ENCODE assay signal across 1 cellular context in the genomic region with DNA sequence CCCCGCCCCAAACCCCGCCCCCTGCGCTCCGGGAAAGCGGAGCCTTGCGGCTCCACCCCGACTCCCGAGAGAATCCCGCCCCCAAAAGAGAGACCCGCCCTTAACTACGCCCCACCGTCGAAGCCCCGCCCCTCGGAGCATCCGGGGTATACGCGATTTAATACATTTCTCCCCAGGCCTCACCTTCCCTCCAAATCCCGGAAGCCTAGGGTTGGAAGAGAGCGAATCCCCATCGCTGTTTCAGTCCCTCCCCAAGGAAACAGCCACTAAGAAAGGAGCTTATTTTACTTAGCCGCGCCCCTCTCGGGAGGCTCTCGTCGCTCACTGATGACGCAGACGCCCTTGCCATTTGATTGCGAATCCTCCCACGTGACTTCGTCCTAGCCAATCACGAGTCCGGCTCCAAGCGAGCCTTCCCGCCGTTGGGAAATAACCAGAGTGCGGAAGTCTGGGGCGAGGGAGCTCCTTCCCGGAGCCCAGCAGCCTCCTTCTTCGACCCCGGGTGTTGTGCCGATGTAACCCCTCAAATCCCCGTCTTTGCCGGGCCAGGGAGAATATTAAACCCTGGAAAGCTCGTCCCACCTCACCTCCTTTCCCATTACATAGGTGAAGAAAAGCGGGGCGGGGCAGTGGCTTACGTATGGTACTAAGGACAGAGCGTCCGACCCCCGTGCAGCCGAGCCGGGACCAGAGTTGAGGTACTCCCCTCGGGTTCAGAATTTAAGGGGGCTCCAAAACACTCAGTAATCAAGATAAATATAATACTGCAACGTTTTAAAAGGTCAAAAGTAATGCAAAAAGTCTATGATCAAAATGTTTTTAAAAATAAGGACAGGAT.
TF ChIP-seq lines count a peak whose summit lies in the region.

No MANE protein-coding gene starts in this region.

TF ChIP-seq in K562, 482 proteins besides CTCF, POLR2A, EP300 and RAD21 (continued from another document and continues in another):
- TF ChIP-seq, protein P1, sequence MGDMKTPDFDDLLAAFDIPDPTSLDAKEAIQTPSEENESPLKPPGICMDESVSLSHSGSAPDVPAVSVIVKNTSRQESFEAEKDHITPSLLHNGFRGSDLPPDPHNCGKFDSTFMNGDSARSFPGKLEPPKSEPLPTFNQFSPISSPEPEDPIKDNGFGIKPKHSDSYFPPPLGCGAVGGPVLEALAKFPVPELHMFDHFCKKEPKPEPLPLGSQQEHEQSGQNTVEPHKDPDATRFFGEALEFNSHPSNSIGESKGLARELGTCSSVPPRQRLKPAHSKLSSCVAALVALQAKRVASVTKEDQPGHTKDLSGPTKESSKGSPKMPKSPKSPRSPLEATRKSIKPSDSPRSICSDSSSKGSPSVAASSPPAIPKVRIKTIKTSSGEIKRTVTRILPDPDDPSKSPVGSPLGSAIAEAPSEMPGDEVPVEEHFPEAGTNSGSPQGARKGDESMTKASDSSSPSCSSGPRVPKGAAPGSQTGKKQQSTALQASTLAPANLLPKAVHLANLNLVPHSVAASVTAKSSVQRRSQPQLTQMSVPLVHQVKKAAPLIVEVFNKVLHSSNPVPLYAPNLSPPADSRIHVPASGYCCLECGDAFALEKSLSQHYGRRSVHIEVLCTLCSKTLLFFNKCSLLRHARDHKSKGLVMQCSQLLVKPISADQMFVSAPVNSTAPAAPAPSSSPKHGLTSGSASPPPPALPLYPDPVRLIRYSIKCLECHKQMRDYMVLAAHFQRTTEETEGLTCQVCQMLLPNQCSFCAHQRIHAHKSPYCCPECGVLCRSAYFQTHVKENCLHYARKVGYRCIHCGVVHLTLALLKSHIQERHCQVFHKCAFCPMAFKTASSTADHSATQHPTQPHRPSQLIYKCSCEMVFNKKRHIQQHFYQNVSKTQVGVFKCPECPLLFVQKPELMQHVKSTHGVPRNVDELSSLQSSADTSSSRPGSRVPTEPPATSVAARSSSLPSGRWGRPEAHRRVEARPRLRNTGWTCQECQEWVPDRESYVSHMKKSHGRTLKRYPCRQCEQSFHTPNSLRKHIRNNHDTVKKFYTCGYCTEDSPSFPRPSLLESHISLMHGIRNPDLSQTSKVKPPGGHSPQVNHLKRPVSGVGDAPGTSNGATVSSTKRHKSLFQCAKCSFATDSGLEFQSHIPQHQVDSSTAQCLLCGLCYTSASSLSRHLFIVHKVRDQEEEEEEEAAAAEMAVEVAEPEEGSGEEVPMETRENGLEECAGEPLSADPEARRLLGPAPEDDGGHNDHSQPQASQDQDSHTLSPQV (IDR thresholded peaks at IDR 0.05): no peak; the same call in none of the 2 replicates
- TF ChIP-seq NRF1 (conservative IDR thresholded peaks at IDR 0.05 in 1 of 2, IDR thresholded peaks at IDR 0.05 in 1 of 2) (peak in 1 of 2 experiments; percentile 50; a peak in 2 of 4 replicates), ZBTB49 (CRISPR knock-in tag; IDR thresholded peaks at IDR 0.05; ENCODE audit: borderline replicate concordance) (no peak), ZNF707 (CRISPR knock-in tag; conservative IDR thresholded peaks at IDR 0.05) (no peak), ARID3A (IDR thresholded peaks at IDR 0.05; ENCODE audit: borderline replicate concordance, low read depth, low read length) (no peak), SREBF2 (CRISPR knock-in tag; IDR thresholded peaks at IDR 0.05) (no peak), YBX1 (IDR thresholded peaks at IDR 0.05) (no peak), MCM7 (IDR thresholded peaks at IDR 0.05) (no peak), NR2C2 (CRISPR knock-in tag; IDR thresholded peaks at IDR 0.05) (0 out of 2 replicates have a peak, but pooled peaks have one; percentile 38), NR2C2 (tag; IDR thresholded peaks at IDR 0.05) (peak; percentile 57), TFAM (CRISPR knock-in tag; conservative IDR thresholded peaks at IDR 0.05) (no peak), ZNF830 (CRISPR knock-in tag; IDR thresholded peaks at IDR 0.05) (no peak), MTA1 (IDR thresholded peaks at IDR 0.05; ENCODE audit: borderline replicate concordance) (peak; percentile 100), HDAC2 (IDR thresholded peaks at IDR 0.05) (peak; percentile 18; the same call in 1 of the 2 replicates), ZNF134 (CRISPR knock-in tag; conservative IDR thresholded peaks at IDR 0.05) (no peak), VEZF1 (CRISPR knock-in tag; IDR thresholded peaks at IDR 0.05) (peak; percentile 65), ZNF277 (CRISPR knock-in tag; IDR thresholded peaks at IDR 0.05; ENCODE audit: borderline replicate concordance) (no peak), ZNF324 (CRISPR knock-in tag; IDR thresholded peaks at IDR 0.05) (no peak), GTF2A2 (tag; IDR thresholded peaks at IDR 0.05) (no peak), NFE2L1 (tag; IDR thresholded peaks at IDR 0.05; ENCODE audit: borderline replicate concordance, low read depth) (no peak), ATF1 (CRISPR knock-in tag; IDR thresholded peaks at IDR 0.05) (peak; percentile 91), ATF1 (tag; IDR thresholded peaks at IDR 0.05) (peak; percentile 99), CBFB (CRISPR knock-in tag; IDR thresholded peaks at IDR 0.05) (no peak), ZKSCAN3 (CRISPR knock-in tag; IDR thresholded peaks at IDR 0.05) (no peak), E2F8 (IDR thresholded peaks at IDR 0.05; ENCODE audit: low read depth, partially characterized antibody) (peak; percentile 96), POU5F1 (IDR thresholded peaks at IDR 0.05; ENCODE audit: borderline replicate concordance, low read depth, low read length, partially characterized antibody) (no peak), SRSF7 (optimal IDR thresholded peaks at IDR 0.05; ENCODE audit: low read depth, low read length) (no peak), GTF2F1 (IDR thresholded peaks at IDR 0.05; ENCODE audit: low read depth, low read length) (peak; percentile 29; the same call in 1 of the 2 replicates), ZNF696 (CRISPR knock-in tag; conservative IDR thresholded peaks at IDR 0.05) (no peak)
- TF ChIP-seq, protein P2, sequence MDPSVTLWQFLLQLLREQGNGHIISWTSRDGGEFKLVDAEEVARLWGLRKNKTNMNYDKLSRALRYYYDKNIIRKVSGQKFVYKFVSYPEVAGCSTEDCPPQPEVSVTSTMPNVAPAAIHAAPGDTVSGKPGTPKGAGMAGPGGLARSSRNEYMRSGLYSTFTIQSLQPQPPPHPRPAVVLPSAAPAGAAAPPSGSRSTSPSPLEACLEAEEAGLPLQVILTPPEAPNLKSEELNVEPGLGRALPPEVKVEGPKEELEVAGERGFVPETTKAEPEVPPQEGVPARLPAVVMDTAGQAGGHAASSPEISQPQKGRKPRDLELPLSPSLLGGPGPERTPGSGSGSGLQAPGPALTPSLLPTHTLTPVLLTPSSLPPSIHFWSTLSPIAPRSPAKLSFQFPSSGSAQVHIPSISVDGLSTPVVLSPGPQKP (CRISPR knock-in tag; IDR thresholded peaks at IDR 0.05): no peak
- TF ChIP-seq, protein P3, sequence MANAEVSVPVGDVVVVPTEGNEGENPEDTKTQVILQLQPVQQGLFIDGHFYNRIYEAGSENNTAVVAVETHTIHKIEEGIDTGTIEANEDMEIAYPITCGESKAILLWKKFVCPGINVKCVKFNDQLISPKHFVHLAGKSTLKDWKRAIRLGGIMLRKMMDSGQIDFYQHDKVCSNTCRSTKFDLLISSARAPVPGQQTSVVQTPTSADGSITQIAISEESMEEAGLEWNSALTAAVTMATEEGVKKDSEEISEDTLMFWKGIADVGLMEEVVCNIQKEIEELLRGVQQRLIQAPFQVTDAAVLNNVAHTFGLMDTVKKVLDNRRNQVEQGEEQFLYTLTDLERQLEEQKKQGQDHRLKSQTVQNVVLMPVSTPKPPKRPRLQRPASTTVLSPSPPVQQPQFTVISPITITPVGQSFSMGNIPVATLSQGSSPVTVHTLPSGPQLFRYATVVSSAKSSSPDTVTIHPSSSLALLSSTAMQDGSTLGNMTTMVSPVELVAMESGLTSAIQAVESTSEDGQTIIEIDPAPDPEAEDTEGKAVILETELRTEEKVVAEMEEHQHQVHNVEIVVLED (CRISPR knock-in tag; IDR thresholded peaks at IDR 0.05): peak; percentile 6; the same call in 1 of the 2 replicates
- TF ChIP-seq, protein P4, sequence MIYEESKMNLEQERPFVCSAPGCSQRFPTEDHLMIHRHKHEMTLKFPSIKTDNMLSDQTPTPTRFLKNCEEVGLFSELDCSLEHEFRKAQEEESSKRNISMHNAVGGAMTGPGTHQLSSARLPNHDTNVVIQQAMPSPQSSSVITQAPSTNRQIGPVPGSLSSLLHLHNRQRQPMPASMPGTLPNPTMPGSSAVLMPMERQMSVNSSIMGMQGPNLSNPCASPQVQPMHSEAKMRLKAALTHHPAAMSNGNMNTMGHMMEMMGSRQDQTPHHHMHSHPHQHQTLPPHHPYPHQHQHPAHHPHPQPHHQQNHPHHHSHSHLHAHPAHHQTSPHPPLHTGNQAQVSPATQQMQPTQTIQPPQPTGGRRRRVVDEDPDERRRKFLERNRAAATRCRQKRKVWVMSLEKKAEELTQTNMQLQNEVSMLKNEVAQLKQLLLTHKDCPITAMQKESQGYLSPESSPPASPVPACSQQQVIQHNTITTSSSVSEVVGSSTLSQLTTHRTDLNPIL (CRISPR knock-in tag; IDR thresholded peaks at IDR 0.05): no peak
